Comparison of ENCODE assay signal across 10 cellular contexts in the genomic region with DNA sequence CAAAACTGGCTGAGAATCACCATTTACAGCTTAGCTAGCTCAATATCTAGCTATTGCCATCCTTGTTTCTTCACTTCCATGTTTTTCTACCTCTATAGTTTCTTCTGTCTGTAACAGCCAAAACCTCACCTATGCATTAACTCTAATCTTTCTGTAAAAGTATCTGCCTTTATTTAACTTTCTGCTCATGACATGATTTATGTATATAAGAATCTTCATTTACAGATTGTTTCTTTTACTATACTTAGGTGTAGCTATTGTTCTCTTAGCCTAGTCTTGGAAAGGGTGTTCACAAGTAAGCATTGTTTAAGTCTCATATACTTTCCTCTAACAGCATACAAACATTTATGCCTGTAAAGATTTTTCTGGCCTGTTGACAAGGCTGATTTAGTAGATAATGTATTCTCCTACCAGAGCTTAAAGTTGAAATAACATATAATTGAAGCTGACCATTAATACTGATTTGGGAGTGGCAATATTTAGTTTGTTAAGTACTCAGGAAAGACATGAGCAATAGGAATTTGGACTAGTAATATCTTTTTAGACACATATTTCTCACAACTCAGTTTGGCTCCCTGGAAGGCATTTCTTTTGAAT. TPM values are rescaled to one million over a fixed set of nuclear protein-coding genes. Genes with fewer than 3 reads are reported as not detected.
A peak's percentile ranks its signal among the peaks of the same experiment; 100 is the strongest.
DNase-seq lines count a peak whose midpoint lies in the region; ATAC-seq and TF ChIP-seq lines count a peak whose summit lies in the region.
"Had no signal": no experiment of that assay in that cellular context is flagged by ENCODE, and none has a peak within 500 bp of the region (broad histone marks: within the 10 kb centered on the region; RNA-seq: fewer than 3 reads in every experiment).

No MANE protein-coding gene starts in this region.

- peak overlapping the region; percentile 93; the same call in 1 of the 2 replicates for H3K27ac ChIP-seq in IMR-90 (ENCODE audit: insufficient read depth, low read length)

- H3K4me3 Mint-ChIP-seq in Caco-2 (ENCODE audit: unreplicated experiment) (no peak overlapping the region), nephron progenitor cell (no peak overlapping the region)
- no peak overlapping the region for H3K4me3 Mint-ChIP-seq in activated naive CD8-positive, alpha-beta T cell

- CTCF ChIA-PET in Caco-2 (lab: Charles Lee): interaction anchor here (0.9 kb wide), 1 partner anchor 273 kb away, joined by 4 read pairs; no protein-coding TSS in a partner anchor
- CTCF ChIA-PET in IMR-90 (lab: Yijun Ruan, JAX): interaction anchor here (1.1 to 1.3 kb wide), 3 partner anchors 9 to 149 kb away, joined by 3 to 6 read pairs (median 5); partner anchors contain the start of gene FILIP1L

- POLR2A ChIA-PET in Caco-2 (lab: Charles Lee) (interaction anchor here (0.7 to 1.2 kb wide), 2 partner anchors 29 to 55 kb away, joined by 3 to 4 read pairs; no protein-coding TSS in a partner anchor), IMR-90 (lab: Charles Lee; ENCODE audit: unreplicated experiment) (no interaction called here)

- dilution Hi-C loops in IMR-90 (cut with HindIII; ENCODE audit: low sequenced_read_pairs, unreplicated experiment): no loop called here

- no peaks in the 10 kb centered on the region for H3K79me1 ChIP-seq in IMR-90 (ENCODE audit: low read depth in 1 of 2, low read length in 2 of 2)

- H2AFZ ChIP-seq in IMR-90 (replicated peaks; ENCODE audit: low read length, poor library complexity): no peak overlapping the region

- intact Hi-C loops in Caco-2 (cut with micrococcal nuclease; ENCODE audit: unreplicated experiment): no loop called here
- intact Hi-C loops in IMR-90 (cut with micrococcal nuclease): no loop called here

- peaks cover 10% of the 10 kb centered on the region for H3K9me3 Mint-ChIP-seq in Caco-2 (ENCODE audit: unreplicated experiment)
- H3K9me3 Mint-ChIP-seq in activated naive CD8-positive, alpha-beta T cell (ENCODE audit: low read depth): peaks cover 3% of the 10 kb centered on the region
- no peaks in the 10 kb centered on the region for H3K9me3 Mint-ChIP-seq in nephron progenitor cell

- H3K9me1 ChIP-seq in IMR-90 (ENCODE audit: insufficient read depth, low read length): peaks cover 10% of the 10 kb centered on the region

- H4K91ac ChIP-seq in IMR-90 (ENCODE audit: insufficient read depth, low read depth, low read length): peak overlapping the region; percentile 67

- H2BK20ac ChIP-seq in IMR-90 (ENCODE audit: low read depth, low read length): peak overlapping the region; percentile 93

- no peak for DNase-seq in Caco-2
- no peak for DNase-seq in IMR-90
- no peak for DNase-seq in nephron progenitor cell
- no peak for DNase-seq in NCI-H1417 (lab: John Stamatoyannopoulos, UW)
- DNase-seq in LoVo (ENCODE audit: low spot score): no peak
- DNase-seq: left lung, NCI-H1694 treated with DMSO at 0.1 percent for 48 hours had no signal

- peaks cover 3% of the 10 kb centered on the region; the same call in 1 of the 2 replicates for H4K20me1 ChIP-seq in IMR-90 (ENCODE audit: insufficient read depth, low read length)

- H3K27ac Mint-ChIP-seq in Caco-2 (ENCODE audit: unreplicated experiment): peak overlapping the region; percentile 10
- peak overlapping the region; percentile 74 for H3K27ac Mint-ChIP-seq in activated naive CD8-positive, alpha-beta T cell
- peak overlapping the region; percentile 28 for H3K27ac Mint-ChIP-seq in nephron progenitor cell

- peak overlapping the region; percentile 89 for H3K23ac ChIP-seq in IMR-90 (ENCODE audit: low read depth, low read length)

- H3K4me3 ChIP-seq in Caco-2 (ENCODE audit: low read depth, low read length) (no peak overlapping the region), IMR-90 (ENCODE audit: insufficient read depth, low read depth, low read length) (no peak overlapping the region)
- H3K4me3 ChIP-seq: left lung had no signal

- H3K4me1 Mint-ChIP-seq in Caco-2 (ENCODE audit: low read depth, unreplicated experiment): peaks cover 29% of the 10 kb centered on the region
- H3K4me1 Mint-ChIP-seq in activated naive CD8-positive, alpha-beta T cell (ENCODE audit: low read depth): peaks cover 16% of the 10 kb centered on the region
- peaks cover 51% of the 10 kb centered on the region for H3K4me1 Mint-ChIP-seq in nephron progenitor cell

- in situ Hi-C loops in IMR-90 (cut with MboI; ENCODE audit: low sequenced_read_pairs): no loop called here

- H2BK120ac ChIP-seq in IMR-90 (ENCODE audit: low read depth, low read length): peak overlapping the region; percentile 89

- peak overlapping the region; percentile 89 for H2BK5ac ChIP-seq in IMR-90 (ENCODE audit: low read depth, low read length, poor library complexity, severe bottlenecking)

- peak overlapping the region; percentile 93 for H3K18ac ChIP-seq in IMR-90 (ENCODE audit: low read depth, low read length)

- peak overlapping the region; percentile 66 for H4K5ac ChIP-seq in IMR-90 (ENCODE audit: low read depth, low read length)

- peaks cover 29% of the 10 kb centered on the region for H3K4me1 ChIP-seq in Caco-2
- peaks cover 30% of the 10 kb centered on the region for H3K4me1 ChIP-seq in IMR-90 (ENCODE audit: control insufficient read depth, insufficient read depth, low read length)

- H3K9me3 ChIP-seq in Caco-2: no peaks in the 10 kb centered on the region
- H3K9me3 ChIP-seq in IMR-90 (ENCODE audit: control insufficient read depth, insufficient read depth, low read length): no peaks in the 10 kb centered on the region
- H3K9me3 ChIP-seq: left lung had no signal

- no peak overlapping the region; the same call in 1 of the 2 replicates for H2AK5ac ChIP-seq in IMR-90 (ENCODE audit: low read depth, low read length)

- no peaks in the 10 kb centered on the region for H3K36me3 Mint-ChIP-seq in Caco-2 (ENCODE audit: insufficient read depth, unreplicated experiment)
- peaks cover 14% of the 10 kb centered on the region for H3K36me3 Mint-ChIP-seq in activated naive CD8-positive, alpha-beta T cell
- H3K36me3 Mint-ChIP-seq in nephron progenitor cell (ENCODE audit: low read depth): peaks cover 5% of the 10 kb centered on the region

- H3K9ac ChIP-seq in IMR-90 (ENCODE audit: low read depth, low read length): no peak overlapping the region

- ATAC-seq in IMR-90 (ENCODE audit: low read depth): no peak
- ATAC-seq in HG03521 (IDR thresholded peaks at IDR 0.05; ENCODE audit: unreplicated experiment): no peak
- ATAC-seq in HG03354 (IDR thresholded peaks at IDR 0.05; ENCODE audit: poor library complexity, severe bottlenecking, unreplicated experiment): no peak

- peak overlapping the region; percentile 64; the same call in 1 of the 2 replicates for H3K14ac ChIP-seq in IMR-90 (replicated peaks; ENCODE audit: low read depth, low read length)

- peak overlapping the region; percentile 27 to 83; a peak in 2 of 4 replicates for H4K8ac ChIP-seq in IMR-90 (ENCODE audit: low read depth in 2 of 2, low read length in 2 of 2)

- no peak overlapping the region for H3K4me2 ChIP-seq in IMR-90 (ENCODE audit: low read depth, low read length)

- H2AK9ac ChIP-seq in IMR-90 (replicated peaks; ENCODE audit: low read depth, low read length, poor library complexity): no peak overlapping the region

- H2BK15ac ChIP-seq in IMR-90 (ENCODE audit: low read depth, low read length): peak overlapping the region; percentile 1; the same call in 1 of the 3 replicates

- TF ChIP-seq POLR2A in IMR-90 (IDR thresholded peaks at IDR 0.05; ENCODE audit: low read depth, low read length): no peak

- H3K4ac ChIP-seq in IMR-90 (ENCODE audit: low read depth, low read length): peak overlapping the region; percentile 89; the same call in 1 of the 2 replicates

- no peak for TF ChIP-seq CTCF in Caco-2 (IDR thresholded peaks at IDR 0.05; ENCODE audit: insufficient read depth in 1 of 2, low read depth in 1 of 2, low read length in 1 of 2, severe bottlenecking in 1 of 2, unreplicated experiment in 1 of 2)
- TF ChIP-seq CTCF in IMR-90 (conservative IDR thresholded peaks at IDR 0.05; ENCODE audit: low read depth, low read length): no peak
- no peak for TF ChIP-seq CTCF in nephron progenitor cell (IDR thresholded peaks at IDR 0.05)

- peak overlapping the region; percentile 20; the same call in 1 of the 2 replicates for H3K56ac ChIP-seq in IMR-90 (ENCODE audit: extremely low read depth, insufficient read depth, low read length)

- H3K27me3 ChIP-seq in Caco-2 (replicated peaks; ENCODE audit: control insufficient read depth, insufficient read depth, low read length) (no peaks in the 10 kb centered on the region), IMR-90 (ENCODE audit: control insufficient read depth, insufficient read depth, low read length) (no peaks in the 10 kb centered on the region)
- H3K27me3 ChIP-seq: left lung had no signal

- BruUV-seq in Caco-2 (replicated peaks; lab: Mats Ljungman, UMichigan) (no TSS peak), IMR-90 (replicated peaks; lab: Mats Ljungman, UMichigan) (no TSS peak)

- H3K27me3 Mint-ChIP-seq in Caco-2 (ENCODE audit: insufficient read depth, unreplicated experiment): no peaks in the 10 kb centered on the region
- no peaks in the 10 kb centered on the region for H3K27me3 Mint-ChIP-seq in activated naive CD8-positive, alpha-beta T cell
- no peaks in the 10 kb centered on the region for H3K27me3 Mint-ChIP-seq in nephron progenitor cell (ENCODE audit: low read depth, poor library complexity)

- no peaks in the 10 kb centered on the region for H3K36me3 ChIP-seq in Caco-2 (ENCODE audit: control insufficient read depth, insufficient read depth, low read length)
- H3K36me3 ChIP-seq in IMR-90 (ENCODE audit: control insufficient read depth, insufficient read depth, low read length): no peaks in the 10 kb centered on the region
- H3K36me3 ChIP-seq: left lung had no signal

- TF ChIP-seq RAD21 in IMR-90 (IDR thresholded peaks at IDR 0.05; ENCODE audit: low read length): no peak

TF ChIP-seq in IMR-90, 13 proteins besides CTCF, POLR2A, EP300 and RAD21 (continues in another document):
- no peak for TF ChIP-seq FOS (IDR thresholded peaks at IDR 0.05; ENCODE audit: low read depth, low read length)
- TF ChIP-seq SMC3 (IDR thresholded peaks at IDR 0.05; ENCODE audit: low read depth, low read length): no peak
- TF ChIP-seq USF2 (IDR thresholded peaks at IDR 0.05; ENCODE audit: low read depth, low read length): no peak
- TF ChIP-seq MXI1 (IDR thresholded peaks at IDR 0.05; ENCODE audit: borderline replicate concordance, low read depth, low read length): no peak
- no peak for TF ChIP-seq MAZ (IDR thresholded peaks at IDR 0.05; ENCODE audit: borderline replicate concordance, low read depth, low read length)
- TF ChIP-seq CHD1 (IDR thresholded peaks at IDR 0.05; ENCODE audit: low read depth, low read length): no peak

RNA-seq across cellular contexts. Expression of gene FILIP1L, which starts 9.4 kb away (rescaled TPM):
- total RNA-seq in Caco-2 (2022): 15.5 and 22.7 TPM in 2 replicates
- total RNA-seq in IMR-90 (2012; rRNA removed): 19.9 and 21.1 TPM in 2 replicates
- 11.5 and 14.7 TPM in 2 replicates for polyA plus RNA-seq in IMR-90 (2012; rRNA removed)
- polyA plus RNA-seq in IMR-90 (2012; cell fraction: cytosol; rRNA removed): 2.5 and 4.3 TPM in 2 replicates
- 1.4 and 10.5 TPM in 2 replicates for polyA plus RNA-seq in IMR-90 (2012; cell fraction: nucleus; rRNA removed; ENCODE audit: low replicate concordance)

Comparison
In these comparisons a context has a peak if more than half of its experiments do, and no peak if none do; other contexts are left out.
1. H3K27ac Mint-ChIP-seq: peak in every context shown above with its lines; median percentile 74 in activated naive CD8-positive, alpha-beta T cell; 28 in nephron progenitor cell; 10 in Caco-2.